In genomic region chr11:81222491-81222890, GRCh38 we compare ENCODE assay signal across 21 cellular contexts.
"Had no signal": no experiment of that assay in that cellular context is flagged by ENCODE, and none has a peak within 500 bp of the region (broad histone marks: within the 10 kb centered on the region; RNA-seq: fewer than 3 reads in every experiment).

No MANE protein-coding gene starts in this region.

- H3K4me1 Mint-ChIP-seq: memory B cell; naive thymus-derived CD4-positive, alpha-beta T cell; nephron progenitor cell; stimulated activated naive B cell treated with anti-CD40 and anti-IgM and Interleukin-4, amounts not matched to agents 10 μg/mL and 1 μg/mL and 100 μg/mL, for 72 hours; stimulated activated naive CD8-positive, alpha-beta T cell treated with anti-CD3 and anti-CD28 coated beads, Interleukin-15, amount 100 ng/mL, for 72 hours had no signal

- H3K27me3 Mint-ChIP-seq: memory B cell; naive thymus-derived CD4-positive, alpha-beta T cell; stimulated activated naive B cell treated with anti-CD40 and anti-IgM and Interleukin-4, amounts not matched to agents 10 μg/mL and 1 μg/mL and 100 μg/mL, for 72 hours; stimulated activated naive CD8-positive, alpha-beta T cell treated with anti-CD3 and anti-CD28 coated beads, Interleukin-15, amount 100 ng/mL, for 72 hours had no signal

- DNase-seq: colonic mucosa; dermis blood vessel endothelial cell; effector CD4-positive, alpha-beta T cell; heart right ventricle; kidney; left cardiac atrium; left ventricle myocardium inferior; lower lobe of right lung; naive thymus-derived CD4-positive, alpha-beta T cell; nephron progenitor cell; sigmoid colon; stimulated activated CD4-positive, alpha-beta T cell treated with anti-CD3 and anti-CD28 coated beads, Interleukin-2, amount 100 ng/mL, for 24 hours; stimulated activated CD4-positive, alpha-beta T cell treated with anti-CD3 and anti-CD28 coated beads, Interleukin-4, amount 100 ng/mL, for 4 hours; stimulated activated naive B cell treated with anti-CD40 and anti-IgM and Interleukin-4, amounts not matched to agents 10 μg/mL and 1 μg/mL and 100 μg/mL, for 72 hours; stimulated activated naive CD8-positive, alpha-beta T cell treated with anti-CD3 and anti-CD28 coated beads, Interleukin-15, amount 100 ng/mL, for 72 hours; testis had no signal

- H3K4me1 ChIP-seq: colonic mucosa, heart right ventricle, left ventricle myocardium inferior, lower lobe of right lung, right atrium auricular region, sigmoid colon, testis, tibial nerve had no signal

- H3K27me3 ChIP-seq: colonic mucosa, heart right ventricle, right atrium auricular region, sigmoid colon, testis, tibial nerve had no signal

- H3K4me3 ChIP-seq: colonic mucosa, heart right ventricle, left ventricle myocardium inferior, lower lobe of right lung, right atrium auricular region, sigmoid colon, skin epidermis, testis, tibial nerve had no signal

- H3K9me3 ChIP-seq: colonic mucosa, lower lobe of right lung, right atrium auricular region, sigmoid colon, testis, tibial nerve had no signal

- H3K36me3 ChIP-seq: colonic mucosa, heart right ventricle, left ventricle myocardium inferior, lower lobe of right lung, right atrium auricular region, sigmoid colon, tibial nerve had no signal

- ATAC-seq: esophagus mucosa; heart right ventricle; left cardiac atrium; lower lobe of right lung; naive thymus-derived CD4-positive, alpha-beta T cell; stimulated activated naive B cell treated with anti-CD40 and anti-IgM and Interleukin-4, amounts not matched to agents 10 μg/mL and 1 μg/mL and 100 μg/mL, for 72 hours; stimulated activated naive CD8-positive, alpha-beta T cell treated with anti-CD3 and anti-CD28 coated beads, Interleukin-15, amount 100 ng/mL, for 72 hours had no signal

- H3K27ac Mint-ChIP-seq: memory B cell; naive thymus-derived CD4-positive, alpha-beta T cell; nephron progenitor cell; stimulated activated naive B cell treated with anti-CD40 and anti-IgM and Interleukin-4, amounts not matched to agents 10 μg/mL and 1 μg/mL and 100 μg/mL, for 72 hours had no signal

- H3K27ac ChIP-seq: colonic mucosa, heart right ventricle, left ventricle myocardium inferior, lower lobe of right lung, right atrium auricular region, sigmoid colon, skin epidermis, testis, tibial nerve had no signal

- H3K9me3 Mint-ChIP-seq: nephron progenitor cell; stimulated activated naive B cell treated with anti-CD40 and anti-IgM and Interleukin-4, amounts not matched to agents 10 μg/mL and 1 μg/mL and 100 μg/mL, for 72 hours; stimulated activated naive CD8-positive, alpha-beta T cell treated with anti-CD3 and anti-CD28 coated beads, Interleukin-15, amount 100 ng/mL, for 72 hours had no signal

- H3K36me3 Mint-ChIP-seq: memory B cell; naive thymus-derived CD4-positive, alpha-beta T cell; stimulated activated naive B cell treated with anti-CD40 and anti-IgM and Interleukin-4, amounts not matched to agents 10 μg/mL and 1 μg/mL and 100 μg/mL, for 72 hours had no signal

- H3K4me3 Mint-ChIP-seq: memory B cell; naive thymus-derived CD4-positive, alpha-beta T cell; nephron progenitor cell; stimulated activated naive B cell treated with anti-CD40 and anti-IgM and Interleukin-4, amounts not matched to agents 10 μg/mL and 1 μg/mL and 100 μg/mL, for 72 hours; stimulated activated naive CD8-positive, alpha-beta T cell treated with anti-CD3 and anti-CD28 coated beads, Interleukin-15, amount 100 ng/mL, for 72 hours had no signal
